ENCODE assay signal across 10 cellular contexts in genomic region chr15:63870403-63871209, GRCh38. TPM values are rescaled to one million over a fixed set of nuclear protein-coding genes. Genes with fewer than 3 reads are reported as not detected.
DNase-seq lines count a peak whose midpoint lies in the region; ATAC-seq and TF ChIP-seq lines count a peak whose summit lies in the region.
"Had no signal": no experiment of that assay in that cellular context is flagged by ENCODE, and none has a peak within 500 bp of the region (broad histone marks: within the 10 kb centered on the region; RNA-seq: fewer than 3 reads in every experiment).

No MANE protein-coding gene starts in this region.

- H2AFZ ChIP-seq in PC-3 (ENCODE audit: low read length), result no peak overlapping the region

- H3K27ac ChIP-seq in PC-3 (ENCODE audit: low read length) (no peak overlapping the region), coronary artery (no peak overlapping the region)
- H3K27ac ChIP-seq: VCaP had no signal

- POLR2A ChIA-PET in PC-3 (lab: Charles Lee; ENCODE audit: unreplicated experiment), result interaction anchor here (0.6 kb wide), 1 partner anchor 340 kb away, joined by 3 read pairs; no protein-coding TSS in a partner anchor

- H3K36me3 ChIP-seq in PC-3 (ENCODE audit: low read depth, low read length), result no peaks in the 10 kb centered on the region

- TF ChIP-seq CTCF in PC-3 (conservative IDR thresholded peaks at IDR 0.05; ENCODE audit: low read depth, low read length) (no peak), coronary artery (IDR thresholded peaks at IDR 0.05) (no peak)

- intact Hi-C loops in PC-3 (cut with micrococcal nuclease), result no loop called here
- intact Hi-C loops in posterior vena cava (cut with DNase I), result no loop called here

- DNase-seq in EL (peak; percentile 74), PC-3 (peak; percentile 60), epidermal melanocyte (ENCODE audit: insufficient read length, low spot score) (peak; percentile 69), non-pigmented ciliary epithelial cell (ENCODE audit: low read depth) (peak; percentile 37), NCI-H2227 treated with DMSO at 0.1 percent for 48 hours (lab: John Stamatoyannopoulos, UW) (no peak), coronary artery (ENCODE audit: low spot score) (no peak), NCI-H748 (lab: John Stamatoyannopoulos, UW; ENCODE audit: unreplicated experiment) (no peak), posterior vena cava (ENCODE audit: low spot score) (no peak)
- DNase-seq: naive thymus-derived CD8-positive, alpha-beta T cell had no signal

- no peaks in the 10 kb centered on the region for H4K20me1 ChIP-seq in PC-3 (ENCODE audit: low read length)

- H3K27me3 ChIP-seq in PC-3 (ENCODE audit: low read length), result no peaks in the 10 kb centered on the region

- no peak overlapping the region for H3K9ac ChIP-seq in PC-3 (ENCODE audit: low read length)

- CTCF ChIA-PET in PC-3 (lab: Charles Lee), result no interaction called here

- H3K9me2 ChIP-seq in PC-3 (replicated peaks; ENCODE audit: low read length), result no peaks in the 10 kb centered on the region

- H3K4me2 ChIP-seq in PC-3 (ENCODE audit: low read length), result no peak overlapping the region

- ATAC-seq in PC-3, result peak; percentile 81

- no peaks in the 10 kb centered on the region for H3K9me3 ChIP-seq in PC-3 (ENCODE audit: low read length)

- no TSS peak for BruUV-seq in PC-3 (replicated peaks; lab: Mats Ljungman, UMichigan)

- H3K4me1 ChIP-seq in PC-3 (ENCODE audit: insufficient read depth, low read length), result no peaks in the 10 kb centered on the region

- no peaks in the 10 kb centered on the region for H3F3A ChIP-seq in PC-3 (ENCODE audit: low read length, unreplicated experiment)

- H3K4me3 ChIP-seq in PC-3 (ENCODE audit: low read length) (no peak overlapping the region), coronary artery (no peak overlapping the region)

- H3K79me2 ChIP-seq in PC-3 (ENCODE audit: low read length), result no peaks in the 10 kb centered on the region

RNA-seq across cellular contexts. Expression of gene HERC1, which starts 36.9 kb away (rescaled TPM):
- total RNA-seq in PC-3 (2014; rRNA removed) (40.8 and 46.4 TPM in 2 replicates), posterior vena cava (10 to 100 TPM; 81.3 to 82.3 TPM)

Comparison
In these comparisons a context has a peak if more than half of its experiments do, and no peak if none do; other contexts are left out.
1. DNase-seq: peak in EL (single experiment), PC-3 (single experiment), epidermal melanocyte (single experiment) and non-pigmented ciliary epithelial cell (single experiment); none in NCI-H2227 treated with DMSO at 0.1 percent for 48 hours (single experiment), coronary artery (single experiment), NCI-H748 (single experiment) and posterior vena cava (single experiment).